In the genomic region with DNA sequence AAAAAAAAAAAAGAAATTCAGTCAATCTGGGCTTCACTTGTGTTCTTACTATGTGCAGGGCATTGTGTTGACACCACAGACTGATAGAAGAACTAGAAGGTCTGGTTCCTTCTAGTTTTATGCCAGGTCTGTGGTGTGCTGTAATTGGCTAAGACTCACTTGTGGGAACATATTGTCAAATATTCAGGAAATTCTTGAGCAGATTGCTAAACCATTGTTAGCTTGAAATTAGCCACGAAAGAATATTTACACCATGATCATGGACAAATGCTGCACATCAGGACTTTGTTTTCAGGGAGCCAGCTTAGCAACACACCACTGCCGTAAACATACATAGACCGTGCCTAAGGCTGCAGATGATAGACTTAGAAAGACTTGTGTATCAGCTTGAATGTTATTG, we compare ENCODE assay signal across 24 cellular contexts.
"Had no signal": no experiment of that assay in that cellular context is flagged by ENCODE, and none has a peak within 500 bp of the region (broad histone marks: within the 10 kb centered on the region; RNA-seq: fewer than 3 reads in every experiment).

No MANE protein-coding gene starts in this region.

- H3K27ac ChIP-seq: coronary artery, dorsolateral prefrontal cortex, hepatocyte, left lung, lower lobe of right lung had no signal

- FAIRE-seq: colon, endothelial cell of umbilical vein, keratinocyte had no signal

- H3K4me1 Mint-ChIP-seq: immature natural killer cell; mesothelial cell of epicardium; naive B cell; naive thymus-derived CD8-positive, alpha-beta T cell had no signal

- ATAC-seq: gastroesophageal sphincter; heart left ventricle; left cardiac atrium; left lung; left ventricle myocardium superior; lower lobe of right lung; mucosa of descending colon; naive thymus-derived CD8-positive, alpha-beta T cell had no signal

- H3K27me3 ChIP-seq: dorsolateral prefrontal cortex, esophagus muscularis mucosa, gastroesophageal sphincter, heart left ventricle, hepatocyte, left lung had no signal

- H2AFZ ChIP-seq: hepatocyte had no signal

- H3K27me3 Mint-ChIP-seq: naive B cell; naive thymus-derived CD8-positive, alpha-beta T cell had no signal

- H3K9me3 ChIP-seq: mucosa of descending colon had no signal

- DNase-seq: dermis blood vessel endothelial cell; dorsolateral prefrontal cortex; effector CD4-positive, alpha-beta T cell; effector memory CD4-positive, alpha-beta T cell; foreskin melanocyte; heart left ventricle; hypothalamus; immature natural killer cell; left cardiac atrium; left lung; left ventricle myocardium superior; lower lobe of right lung; mesenchymal stem cell; mucosa of descending colon; naive B cell; naive thymus-derived CD8-positive, alpha-beta T cell had no signal

- H3K4me3 ChIP-seq: coronary artery, dorsolateral prefrontal cortex, esophagus muscularis mucosa, gastroesophageal sphincter, heart left ventricle, hepatocyte, left lung, lower lobe of right lung, mucosa of descending colon had no signal

- H3K4me1 ChIP-seq: lower lobe of right lung had no signal

- H3K27ac Mint-ChIP-seq: immature natural killer cell; mesothelial cell of epicardium; naive B cell; naive thymus-derived CD8-positive, alpha-beta T cell had no signal

- H3K4me3 Mint-ChIP-seq: immature natural killer cell; mesothelial cell of epicardium; naive thymus-derived CD8-positive, alpha-beta T cell had no signal

- H3K4me2 ChIP-seq: hepatocyte had no signal

- H3K36me3 ChIP-seq: esophagus muscularis mucosa, gastroesophageal sphincter, heart left ventricle, left lung, lower lobe of right lung had no signal

- H3K79me2 ChIP-seq: hepatocyte had no signal
